9 cellular contexts compared by ENCODE assay signal in the genomic region with DNA sequence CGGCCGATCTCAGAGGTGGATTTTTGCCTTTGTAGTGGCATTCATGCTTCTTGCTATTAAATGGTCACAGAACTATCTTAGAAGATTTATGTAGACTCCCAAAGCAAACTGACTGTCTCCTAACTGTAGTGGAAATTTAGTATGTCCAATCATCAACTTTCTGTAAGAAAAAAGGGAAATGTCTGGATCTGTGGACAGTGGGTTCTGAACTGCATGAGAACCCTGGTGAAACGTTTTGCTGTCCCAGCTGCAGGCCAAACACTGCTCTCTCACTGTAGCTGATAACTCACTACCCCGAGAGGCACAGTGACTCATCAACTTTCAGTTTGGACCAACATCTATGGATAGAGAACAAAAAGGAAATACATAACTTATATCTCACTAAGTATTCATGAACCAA.
DNase-seq lines count a peak whose midpoint lies in the region; ATAC-seq and TF ChIP-seq lines count a peak whose summit lies in the region.
"Had no signal": no experiment of that assay in that cellular context is flagged by ENCODE, and none has a peak within 500 bp of the region (broad histone marks: within the 10 kb centered on the region; RNA-seq: fewer than 3 reads in every experiment).

No MANE protein-coding gene starts in this region.

- H3K27ac ChIP-seq in body of pancreas = peak overlapping the region in 3 of 4 donors; percentile 48 to 62 (median 50)
- H3K27ac ChIP-seq in transverse colon = peak overlapping the region; percentile 6 to 74 (median 62)

- no peak for TF ChIP-seq CTCF in body of pancreas (IDR thresholded peaks at IDR 0.05)
- no peak for TF ChIP-seq CTCF in transverse colon (IDR thresholded peaks at IDR 0.05)

- in situ Hi-C loops in transverse colon (cut with MboI; ENCODE audit: low pct_ligation_motif_present in 1 of 4, low pct_unique_long_range_greater_than_20kb in 1 of 4, low sequenced_read_pairs in 3 of 4) = no loop called here

- TF ChIP-seq POLR2A in body of pancreas (IDR thresholded peaks at IDR 0.05) (peak in 1 of 3 donors; percentile 21), transverse colon (IDR thresholded peaks at IDR 0.05) (no peak)

- intact Hi-C loops in body of pancreas (cut with DNase I) (no loop called here), transverse colon (cut with DNase I; ENCODE audit: low total_unique reads) (no loop called here)

- peak; percentile 79 for ATAC-seq in GM21526 (IDR thresholded peaks at IDR 0.05; ENCODE audit: low FRiP score, unreplicated experiment)
- peak; percentile 83 for ATAC-seq in body of pancreas

- H3K27me3 ChIP-seq in body of pancreas (no peaks in the 10 kb centered on the region), transverse colon (no peaks in the 10 kb centered on the region)

- H3K9me3 ChIP-seq in body of pancreas (no peaks in the 10 kb centered on the region), transverse colon (no peaks in the 10 kb centered on the region)

- TF ChIP-seq EP300 in transverse colon (IDR thresholded peaks at IDR 0.05; ENCODE audit: low read depth) = no peak

- 14 to 21% methylated on average over 4 of the region's 4 CpGs for WGBS in body of pancreas, 2 donors
- WGBS in transverse colon (ENCODE audit: low coverage in 1 of 2), 2 donors = 24 to 39% methylated on average over 2 to 4 of the region's 4 CpGs

- H3K4me1 ChIP-seq in body of pancreas (peaks cover 23% of the 10 kb centered on the region), transverse colon (peaks cover 5 to 48% (median 25%) of the 10 kb centered on the region in 4 donors)

- peak; percentile 50 for DNase-seq in DMS153 (lab: John Stamatoyannopoulos, UW)
- peak; percentile 16 for DNase-seq in HuH-7 (ENCODE audit: low spot score)
- DNase-seq in body of pancreas = peak; percentile 53 to 81 (median 72)
- peak; percentile 54 for DNase-seq in kidney tubule cell (ENCODE audit: low spot score)
- DNase-seq in transverse colon = peak; percentile 45
- DNase-seq in stimulated activated CD4-positive, alpha-beta T cell treated with anti-CD3 and anti-CD28 coated beads, Interleukin-15, amount 100 ng/mL, for 24 hours = no peak
- no peak for DNase-seq in NCI-H1694 (lab: John Stamatoyannopoulos, UW)
- DNase-seq: naive B cell had no signal

- no peak overlapping the region for H3K4me3 ChIP-seq in body of pancreas
- H3K4me3 ChIP-seq in transverse colon = no peak overlapping the region

- no peaks in the 10 kb centered on the region for H3K36me3 ChIP-seq in body of pancreas (replicated peaks in 1 of 2; ENCODE audit: insufficient read depth in 1 of 2, low read depth in 2 of 2)
- no peaks in the 10 kb centered on the region for H3K36me3 ChIP-seq in transverse colon

Comparison
In these comparisons a context has a peak if more than half of its experiments do, and no peak if none do; other contexts are left out.
1. DNase-seq: peak in DMS153 (single experiment), HuH-7 (single experiment), body of pancreas (4 of 4), kidney tubule cell (single experiment) and transverse colon (single experiment); none in stimulated activated CD4-positive, alpha-beta T cell treated with anti-CD3 and anti-CD28 coated beads, Interleukin-15, amount 100 ng/mL, for 24 hours (single experiment) and NCI-H1694 (single experiment).